33 cellular contexts compared by ENCODE assay signal in the genomic region with DNA sequence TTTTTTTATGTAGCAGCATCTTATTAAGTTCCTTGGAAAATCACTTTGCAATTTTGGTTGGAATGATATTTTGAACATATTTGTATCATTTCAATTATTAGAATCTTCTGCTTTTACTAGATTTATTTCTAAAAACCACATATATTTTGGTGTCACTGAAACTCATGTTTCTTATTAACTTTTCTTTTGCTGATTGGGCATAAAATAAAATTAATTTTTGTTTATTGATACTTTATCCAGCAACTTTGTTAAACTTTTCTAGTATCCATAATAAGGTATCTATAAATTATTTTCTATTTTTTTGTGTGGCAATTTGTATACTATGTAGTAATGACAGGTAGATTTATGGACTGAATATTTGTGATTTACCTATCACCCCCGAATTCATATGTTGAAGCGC.
"Had no signal": no experiment of that assay in that cellular context is flagged by ENCODE, and none has a peak within 500 bp of the region (broad histone marks: within the 10 kb centered on the region; RNA-seq: fewer than 3 reads in every experiment).

No MANE protein-coding gene starts in this region.

- H3K9me3 ChIP-seq: ascending aorta had no signal

- H3K27ac ChIP-seq: adrenal gland, ascending aorta, cardiac muscle cell, VCaP had no signal

- H3K4me1 ChIP-seq: adrenal gland, ascending aorta had no signal

- H3K27me3 ChIP-seq: adrenal gland, ascending aorta, cardiac muscle cell had no signal

- H3K4me3 ChIP-seq: adrenal gland, ascending aorta, cardiac muscle cell had no signal

- FAIRE-seq: bronchial epithelial cell, TTC549 had no signal

- H3K36me3 ChIP-seq: adrenal gland, ascending aorta, cardiac muscle cell had no signal

- ATAC-seq: activated CD8-positive, alpha-beta T cell treated with anti-CD3 and anti-CD28 coated beads for 36 hours; activated naive CD4-positive, alpha-beta T cell treated with anti-CD3 and anti-CD28 coated beads, Interleukin-2, amount 50 U/mL, for 72 hours; activated T-cell treated with anti-CD3 and anti-CD28 coated beads, Interleukin-2, amount 50 U/mL, for 4 hours; activated T-cell treated with anti-CD3 and anti-CD28 coated beads, Interleukin-2, amount 50 U/mL, for 72 hours; activated T-helper 17 cell treated with anti-CD3 and anti-CD28 coated beads, Interleukin-2, amount 50 U/mL, for 72 hours had no signal

- DNase-seq: activated B cell treated with CpG ODN at 0.5 μM for 24 hours; activated CD4-positive, alpha-beta memory T cell treated with anti-CD3 and anti-CD28 coated beads for 36 hours; activated CD4-positive, alpha-beta T cell treated with anti-CD3 and anti-CD28 coated beads for 4 hours; activated CD4-positive, alpha-beta T cell treated with anti-CD3 and anti-CD28 coated beads, Interleukin-2, amount 10 ng/mL, durations not matched to agents 24 days and 14 days; activated CD4-positive, alpha-beta T cell treated with anti-CD3 and anti-CD28 coated beads, Interleukin-2, amount 50 U/mL, for 1 hour; activated CD4-positive, alpha-beta T cell treated with anti-CD3 and anti-CD28 coated beads, Interleukin-2, amount 50 U/mL, for 4 hours; activated CD4-positive, CD25-positive, alpha-beta regulatory T cell treated with anti-CD3 and anti-CD28 coated beads, Interleukin-2, amount 50 U/mL, for 72 hours; activated CD8-positive, alpha-beta memory T cell treated with anti-CD3 and anti-CD28 coated beads, Interleukin-2, amount 50 U/mL, for 4 hours; activated CD8-positive, alpha-beta T cell treated with anti-CD3 and anti-CD28 coated beads for 36 hours; activated effector memory CD4-positive, alpha-beta T cell treated with anti-CD3 and anti-CD28 coated beads, Interleukin-2, amount 50 U/mL, for 16 hours; activated gamma-delta T cell treated with Interleukin-2 at 50 U/mL for 16 hours; activated naive CD4-positive, alpha-beta T cell; activated naive CD4-positive, alpha-beta T cell treated with anti-CD3 and anti-CD28 coated beads for 36 hours; activated naive CD4-positive, alpha-beta T cell treated with anti-CD3 and anti-CD28 coated beads, Interleukin-2, amount 50 U/mL, for 16 hours; activated naive CD8-positive, alpha-beta T cell treated with anti-CD3 and anti-CD28 coated beads for 36 hours; activated T-cell treated with anti-CD3 and anti-CD28 coated beads for 4 hours; activated T-cell treated with anti-CD3 and anti-CD28 coated beads, Interleukin-2, amount 50 U/mL, for 1 hour; activated T-cell treated with anti-CD3 and anti-CD28 coated beads, Interleukin-2, amount 50 U/mL, for 4 hours; activated T-cell treated with anti-CD3 and anti-CD28 coated beads, Interleukin-2, amount 50 U/mL, for 72 hours; adrenal gland; amygdala; anterior cingulate cortex; caudate nucleus; cerebellar nuclear complex; T-helper 2 cell; T-helper 9 cell had no signal
